Comparison of ENCODE assay signal across 23 cellular contexts in genomic region chr6:150747155-150747554, GRCh38.
DNase-seq lines count a peak whose midpoint lies in the region; ATAC-seq, FAIRE-seq and TF ChIP-seq lines count a peak whose summit lies in the region.
"Had no signal": no experiment of that assay in that cellular context is flagged by ENCODE, and none has a peak within 500 bp of the region (broad histone marks: within the 10 kb centered on the region; RNA-seq: fewer than 3 reads in every experiment).

No MANE protein-coding gene starts in this region.

- no peaks in the 10 kb centered on the region for H3K27me3 ChIP-seq in cardiac muscle cell
- H3K27me3 ChIP-seq in bronchial epithelial cell (ENCODE audit: control insufficient read depth, insufficient read depth, low read length): no peaks in the 10 kb centered on the region
- H3K27me3 ChIP-seq in left lung: no peaks in the 10 kb centered on the region
- H3K27me3 ChIP-seq in small intestine (ENCODE audit: control insufficient read depth in 2 of 2, insufficient read depth in 2 of 2, low read length in 2 of 2): no peaks in the 10 kb centered on the region
- H3K27me3 ChIP-seq: BLaER1, Peyer's patch had no signal

- H3K4me3 ChIP-seq in cardiac muscle cell (no peak overlapping the region), bronchial epithelial cell (ENCODE audit: low read depth, low read length) (no peak overlapping the region), left lung (no peak overlapping the region), small intestine (ENCODE audit: low read depth in 1 of 2, low read length in 2 of 2) (no peak overlapping the region)
- H3K4me3 ChIP-seq: BLaER1, Peyer's patch, SJSA1 had no signal

- TF ChIP-seq CTCF in cardiac muscle cell (IDR thresholded peaks at IDR 0.05; ENCODE audit: low read depth, low read length) (no peak), bronchial epithelial cell (IDR thresholded peaks at IDR 0.05; ENCODE audit: insufficient read depth, low read length, severe bottlenecking) (no peak), left lung (IDR thresholded peaks at IDR 0.05) (no peak)

- FAIRE-seq in bronchial epithelial cell (lab: Jason Lieb, UNC) (no peak), small intestine (lab: Jason Lieb, UNC) (no peak)
- FAIRE-seq: GM12891 had no signal

- peak overlapping the region; percentile 12 for H3K27ac ChIP-seq in cardiac muscle cell
- H3K27ac ChIP-seq in left lung: no peak overlapping the region
- H3K27ac ChIP-seq in small intestine (ENCODE audit: low read depth in 1 of 2, low read length in 1 of 2): no peak overlapping the region
- H3K27ac ChIP-seq: 22Rv1, BLaER1, Peyer's patch, SJSA1 had no signal

- 20 to 71% (median 57%) methylated on average over 4 of the region's 4 CpGs for WGBS in small intestine, 3 donors

- DNase-seq in cardiac muscle cell (ENCODE audit: low read depth in 1 of 2, low spot score in 1 of 2) (no peak), Right ventricle myocardium inferior (ENCODE audit: missing footprints) (no peak), bronchial epithelial cell (ENCODE audit: low read depth) (peak; percentile 32), left lung (no peak), small intestine (peak; percentile 35), foreskin melanocyte (no peak)
- DNase-seq: ACHN; CD4-positive, alpha-beta memory T cell; DMS153; MM.1S; NCI-H1048; NCI-H1417 treated with DMSO at 0.1 percent for 48 hours; NCI-H1930; NCI-H2227 treated with DMSO at 0.1 percent for 48 hours; NCI-H510A; NCI-H774; Peyer's patch had no signal

- no peaks in the 10 kb centered on the region for H3K36me3 ChIP-seq in cardiac muscle cell
- no peaks in the 10 kb centered on the region for H3K36me3 ChIP-seq in bronchial epithelial cell (ENCODE audit: control insufficient read depth, insufficient read depth, low read length)
- H3K36me3 ChIP-seq in left lung: no peaks in the 10 kb centered on the region
- no peaks in the 10 kb centered on the region for H3K36me3 ChIP-seq in small intestine (ENCODE audit: control insufficient read depth in 2 of 2, insufficient read depth in 2 of 2, low read length in 2 of 2)
- H3K36me3 ChIP-seq: BLaER1, Peyer's patch, SJSA1 had no signal

- peaks cover 14% of the 10 kb centered on the region for H3K4me1 ChIP-seq in cardiac muscle cell (ENCODE audit: low read depth)
- H3K4me1 ChIP-seq in left lung: no peaks in the 10 kb centered on the region
- H3K4me1 ChIP-seq in small intestine (ENCODE audit: control insufficient read depth in 2 of 2, insufficient read depth in 1 of 2, low read depth in 1 of 2, low read length in 1 of 2): no peaks in the 10 kb centered on the region
- H3K4me1 ChIP-seq: Peyer's patch, SJSA1 had no signal

- ATAC-seq in Right ventricle myocardium inferior (no peak), left lung (peak; percentile 26), HG03521 (IDR thresholded peaks at IDR 0.05; ENCODE audit: unreplicated experiment) (no peak), HG03571 (IDR thresholded peaks at IDR 0.05; ENCODE audit: unreplicated experiment) (no peak)

- H3K9me3 ChIP-seq in cardiac muscle cell (ENCODE audit: low read depth) (no peaks in the 10 kb centered on the region), left lung (no peaks in the 10 kb centered on the region), small intestine (ENCODE audit: control insufficient read depth, low read depth) (no peaks in the 10 kb centered on the region)
- H3K9me3 ChIP-seq: BLaER1, Peyer's patch, SJSA1 had no signal

- intact Hi-C loops in Right ventricle myocardium inferior (cut with DNase I) (no loop called here), left lung (cut with DNase I) (no loop called here)

Comparison
In these comparisons a context has a peak if more than half of its experiments do, and no peak if none do; other contexts are left out.
1. DNase-seq: peak in bronchial epithelial cell (single experiment) and small intestine (single experiment); none in cardiac muscle cell (0 of 2), Right ventricle myocardium inferior (single experiment), left lung (0 of 2) and foreskin melanocyte (single experiment).